Comparison of ENCODE assay signal across 13 cellular contexts in the genomic region with DNA sequence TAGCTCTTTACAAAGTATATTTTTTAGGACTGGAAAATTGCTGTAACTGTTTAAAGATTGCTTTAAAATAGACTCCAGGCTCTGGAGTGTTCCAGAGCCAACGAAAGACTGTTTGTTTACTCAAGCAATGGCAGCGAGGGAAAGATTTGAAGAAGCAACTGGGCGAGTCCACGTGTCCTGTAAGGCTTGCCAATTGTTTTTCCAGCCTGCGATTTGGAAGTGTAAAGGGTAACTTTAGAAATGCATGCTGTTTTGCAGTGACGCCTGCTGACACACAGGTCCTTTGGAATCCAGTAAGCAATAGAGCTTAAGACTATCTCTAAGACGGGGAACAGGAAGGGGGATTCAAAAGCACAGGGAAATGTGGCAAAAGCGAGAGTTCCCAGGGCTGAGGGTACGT. TPM values are rescaled to one million over a fixed set of nuclear protein-coding genes. Genes with fewer than 3 reads are reported as not detected.
DNase-seq lines count a peak whose midpoint lies in the region; TF ChIP-seq lines count a peak whose summit lies in the region.
"Had no signal": no experiment of that assay in that cellular context is flagged by ENCODE, and none has a peak within 500 bp of the region (broad histone marks: within the 10 kb centered on the region; RNA-seq: fewer than 3 reads in every experiment).

No MANE protein-coding gene starts in this region.

- no peak overlapping the region for H3K27ac ChIP-seq in testis

- no peak for TF ChIP-seq CTCF in testis (IDR thresholded peaks at IDR 0.05)

- H3K36me3 ChIP-seq in testis (ENCODE audit: low read depth, missing control alignments): no peaks in the 10 kb centered on the region
- H3K36me3 ChIP-seq: upper lobe of left lung had no signal

- 46 to 50% methylated on average over 9 of the region's 9 CpGs for WGBS in testis, 2 donors

- peaks cover 3% of the 10 kb centered on the region for H3K4me1 ChIP-seq in testis

- H3K4me3 ChIP-seq in testis: no peak overlapping the region
- H3K4me3 ChIP-seq: upper lobe of left lung had no signal

- H3K27me3 ChIP-seq in testis: no peaks in the 10 kb centered on the region
- H3K27me3 ChIP-seq: upper lobe of left lung had no signal

- DNase-seq in DMS79 treated with DMSO at 0.1 percent for 48 hours (lab: John Stamatoyannopoulos, UW): peak; percentile 51
- DNase-seq in DMS79 (lab: John Stamatoyannopoulos, UW): no peak
- DNase-seq in fibroblast of gingiva (ENCODE audit: low read depth): peak; percentile 87
- peak; percentile 28 for DNase-seq in mesenteric fat pad (ENCODE audit: low spot score)
- DNase-seq in testis: peak; percentile 38
- DNase-seq in DMS153 treated with DMSO at 0.1 percent for 48 hours (lab: John Stamatoyannopoulos, UW; ENCODE audit: unreplicated experiment): no peak
- no peak for DNase-seq in Ammon's horn (ENCODE audit: low spot score)
- no peak for DNase-seq in NCI-H2081 treated with DMSO at 0.1 percent for 48 hours (lab: John Stamatoyannopoulos, UW)
- DNase-seq: effector CD4-positive, alpha-beta T cell; KBM-7; NK-92 treated with Interleukin-12 subunit alpha and Interleukin-12 subunit beta, amount 100 ng/mL, for 24 hours; T-helper 9 cell; upper lobe of left lung had no signal

- intact Hi-C loops in testis (cut with DNase I; ENCODE audit: low total_unique reads): no loop called here

- no peaks in the 10 kb centered on the region for H3K9me3 ChIP-seq in testis
- H3K9me3 ChIP-seq: upper lobe of left lung had no signal

- TF ChIP-seq POLR2A in testis (IDR thresholded peaks at IDR 0.05): no peak

RNA-seq across cellular contexts. Expression of a gene that starts 55.8 kb away (rescaled TPM):
- 31.0 TPM for total RNA-seq in mesenteric fat pad
- total RNA-seq in testis: 10 to 100 TPM; 21.3 to 24.2 TPM
- polyA plus RNA-seq in testis (ENCODE audit: insufficient read depth, low read depth, low replicate concordance): 18.0 TPM

Comparison
In these comparisons a context has a peak if more than half of its experiments do, and no peak if none do; other contexts are left out.
1. DNase-seq: peak in DMS79 treated with DMSO at 0.1 percent for 48 hours (single experiment), fibroblast of gingiva (single experiment), mesenteric fat pad (single experiment) and testis (single experiment); none in DMS79 (single experiment), DMS153 treated with DMSO at 0.1 percent for 48 hours (single experiment), Ammon's horn (single experiment) and NCI-H2081 treated with DMSO at 0.1 percent for 48 hours (single experiment).